In genomic region chr10:34537629-34538231, GRCh38 we compare ENCODE assay signal across 9 cellular contexts.
DNase-seq lines count a peak whose midpoint lies in the region; ATAC-seq lines count a peak whose summit lies in the region.
"Had no signal": no experiment of that assay in that cellular context is flagged by ENCODE, and none has a peak within 500 bp of the region (broad histone marks: within the 10 kb centered on the region; RNA-seq: fewer than 3 reads in every experiment).

No MANE protein-coding gene starts in this region.

- no peaks in the 10 kb centered on the region for H3K36me3 ChIP-seq in KOPT-K1 (ENCODE audit: insufficient read depth, low read length)

- peak overlapping the region; percentile 37 for H3K27ac ChIP-seq in KOPT-K1 (ENCODE audit: low read depth, low read length, poor library complexity, severe bottlenecking)

- DNase-seq in stimulated activated naive B cell treated with anti-CD40 and anti-IgM and Interleukin-4, amounts not matched to agents 10 μg/mL and 1 μg/mL and 100 μg/mL, for 72 hours, result no peak
- no peak for DNase-seq in GM19238 (ENCODE audit: insufficient read length, low spot score)
- no peak for DNase-seq in cortex of kidney (lab: John Stamatoyannopoulos, UW)
- DNase-seq in HCEC 1CT, result no peak
- DNase-seq: activated CD4-positive, alpha-beta T cell treated with anti-CD3 and anti-CD28 coated beads for 4 hours; NCI-H510A had no signal

- no peak overlapping the region for H3K27ac Mint-ChIP-seq in stimulated activated naive B cell treated with anti-CD40 and anti-IgM and Interleukin-4, amounts not matched to agents 10 μg/mL and 1 μg/mL and 100 μg/mL, for 72 hours

- no peaks in the 10 kb centered on the region for H3K27me3 Mint-ChIP-seq in stimulated activated naive B cell treated with anti-CD40 and anti-IgM and Interleukin-4, amounts not matched to agents 10 μg/mL and 1 μg/mL and 100 μg/mL, for 72 hours

- no peaks in the 10 kb centered on the region for H3K9me3 Mint-ChIP-seq in stimulated activated naive B cell treated with anti-CD40 and anti-IgM and Interleukin-4, amounts not matched to agents 10 μg/mL and 1 μg/mL and 100 μg/mL, for 72 hours

- peaks cover 5 to 17% of the 10 kb centered on the region in 2 donors for H3K4me1 Mint-ChIP-seq in stimulated activated naive B cell treated with anti-CD40 and anti-IgM and Interleukin-4, amounts not matched to agents 10 μg/mL and 1 μg/mL and 100 μg/mL, for 72 hours

- no peaks in the 10 kb centered on the region for H3K36me3 Mint-ChIP-seq in stimulated activated naive B cell treated with anti-CD40 and anti-IgM and Interleukin-4, amounts not matched to agents 10 μg/mL and 1 μg/mL and 100 μg/mL, for 72 hours

- H3K9me3 ChIP-seq in KOPT-K1 (ENCODE audit: insufficient read depth, low read length, poor library complexity, severe bottlenecking), result no peaks in the 10 kb centered on the region

- peak; percentile 70 for ATAC-seq in GM19324 (IDR thresholded peaks at IDR 0.05; ENCODE audit: low FRiP score, unreplicated experiment)
- ATAC-seq in HG02759 (IDR thresholded peaks at IDR 0.05; ENCODE audit: unreplicated experiment), result peak; percentile 79
- peak; percentile 38 to 55 for ATAC-seq in stimulated activated naive B cell treated with anti-CD40 and anti-IgM and Interleukin-4, amounts not matched to agents 10 μg/mL and 1 μg/mL and 100 μg/mL, for 72 hours (replicated peaks)

- H3K4me3 Mint-ChIP-seq in stimulated activated naive B cell treated with anti-CD40 and anti-IgM and Interleukin-4, amounts not matched to agents 10 μg/mL and 1 μg/mL and 100 μg/mL, for 72 hours, result no peak overlapping the region
